Comparison of ENCODE assay signal across 1 cellular context in the genomic region with DNA sequence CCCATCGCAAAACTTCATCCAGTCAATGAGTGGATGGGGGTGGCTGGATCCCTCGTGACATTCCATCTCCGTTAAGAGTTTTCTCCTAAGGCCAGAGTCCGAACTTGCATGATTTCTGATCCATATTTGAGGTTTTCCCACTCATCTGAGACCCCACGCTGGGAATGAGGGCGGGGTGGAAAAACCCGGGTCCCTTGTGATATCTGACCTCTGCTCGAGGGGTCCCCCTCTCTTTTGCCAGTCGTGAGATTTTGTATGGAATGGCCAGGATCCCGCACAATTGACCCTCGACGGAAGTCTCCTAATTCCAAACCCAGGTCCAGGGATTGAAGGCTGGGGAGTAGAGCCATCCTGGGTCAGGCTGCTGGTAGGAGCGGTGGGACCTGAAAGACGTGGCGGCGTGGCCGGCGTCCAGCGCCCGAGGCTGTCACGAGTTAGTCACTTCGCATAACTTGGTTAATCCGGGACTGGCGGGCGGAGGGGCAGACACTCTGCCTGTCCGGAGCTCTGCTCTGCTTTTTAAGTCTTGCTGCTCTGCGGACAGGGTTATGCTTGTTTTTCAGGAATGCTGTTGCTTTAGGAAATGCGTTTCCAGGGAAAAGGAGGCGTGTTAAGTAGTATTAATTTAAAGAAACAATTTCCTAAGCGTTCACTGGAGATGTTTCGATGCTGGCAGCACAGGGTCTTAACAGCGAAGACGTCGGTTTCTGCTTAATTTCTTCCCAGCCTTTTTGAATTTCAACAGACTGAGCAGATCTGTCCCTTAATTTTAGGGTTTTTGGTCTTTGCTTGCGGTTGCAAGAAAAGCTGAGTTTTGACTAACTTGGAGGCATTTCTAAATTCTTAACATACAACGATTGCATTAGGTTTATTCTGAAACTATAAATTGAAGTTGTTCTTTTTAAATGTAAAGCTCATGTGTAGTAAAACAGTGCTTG.
A peak's percentile ranks its signal among the peaks of the same experiment; 100 is the strongest.
TF ChIP-seq lines count a peak whose summit lies in the region.

No MANE protein-coding gene starts in this region.

TF ChIP-seq in H1, 55 proteins besides CTCF, POLR2A, EP300 and RAD21:
- TF ChIP-seq SRF (IDR thresholded peaks at IDR 0.05; ENCODE audit: low read depth, low read length) (no peak), SIN3A (conservative IDR thresholded peaks at IDR 0.05 in 1 of 2, IDR thresholded peaks at IDR 0.05 in 1 of 2; ENCODE audit: low read depth in 1 of 2, low read length in 2 of 2) (peak in 1 of 2 experiments; percentile 12; a peak in 1 of 4 replicates), TEAD4 (IDR thresholded peaks at IDR 0.05; ENCODE audit: low read depth, low read length) (peak; percentile 60; the same call in 1 of the 2 replicates), MAX (IDR thresholded peaks at IDR 0.05) (peak; percentile 61), KDM4A (IDR thresholded peaks at IDR 0.05; ENCODE audit: low read depth, low read length, severe bottlenecking) (peak; percentile 31), BACH1 (IDR thresholded peaks at IDR 0.05; ENCODE audit: low read length) (no peak), SAP30 (IDR thresholded peaks at IDR 0.05; ENCODE audit: insufficient read depth, insufficient replicate concordance, low read length) (no peak)
